In genomic region chr10:123781324-123781900, GRCh38 we compare ENCODE assay signal across 19 cellular contexts.
A peak's percentile ranks its signal among the peaks of the same experiment; 100 is the strongest.
DNase-seq lines count a peak whose midpoint lies in the region; ATAC-seq and TF ChIP-seq lines count a peak whose summit lies in the region.
"Had no signal": no experiment of that assay in that cellular context is flagged by ENCODE, and none has a peak within 500 bp of the region (broad histone marks: within the 10 kb centered on the region; RNA-seq: fewer than 3 reads in every experiment).

No MANE protein-coding gene starts in this region.

- no TSS peak for BruUV-seq in HCT116 (replicated peaks; lab: Mats Ljungman, UMichigan)

- H3K27ac ChIP-seq in HCT116 (ENCODE audit: low read depth, low read length) (no peak overlapping the region), spleen (no peak overlapping the region)
- H3K27ac ChIP-seq: C4-2B had no signal

- WGBS in spleen, 5 donors, result 66 to 89% (median 84%) methylated on average over 8 to 9 of the region's 9 CpGs

- H3K9me3 ChIP-seq in HCT116 (ENCODE audit: control insufficient read depth in 1 of 2, insufficient read depth in 1 of 2, low read depth in 1 of 2, low read length in 2 of 2), result no peaks in the 10 kb centered on the region
- H3K9me3 ChIP-seq in NT2/D1 (ENCODE audit: insufficient read depth, low read length), result no peaks in the 10 kb centered on the region
- no peaks in the 10 kb centered on the region for H3K9me3 ChIP-seq in spleen
- H3K9me3 ChIP-seq: SK-N-SH had no signal

- no peak overlapping the region for H3K4me2 ChIP-seq in HCT116 (ENCODE audit: low read length)
- H3K4me2 ChIP-seq: SK-N-SH had no signal

- H2AFZ ChIP-seq in HCT116 (ENCODE audit: low read depth, low read length, poor library complexity, severe bottlenecking), result no peak overlapping the region

- ATAC-seq in HCT116 (no peak), HG03196 (IDR thresholded peaks at IDR 0.05; ENCODE audit: unreplicated experiment) (no peak), HG03025 (IDR thresholded peaks at IDR 0.05; ENCODE audit: low FRiP score, unreplicated experiment) (no peak)
- ATAC-seq: K562 had no signal

- intact Hi-C loops in HCT116 (cut with micrococcal nuclease), result no loop called here
- intact Hi-C loops in spleen (cut with DNase I; ENCODE audit: low total_unique reads), result no loop called here

- CTCF ChIA-PET in HCT116 (lab: Charles Lee), result interaction anchor here (1.4 kb wide), 1 partner anchor 15 kb away, joined by 3 read pairs; no protein-coding TSS in a partner anchor

- TF ChIP-seq POLR2A in HCT116 (IDR thresholded peaks at IDR 0.05; ENCODE audit: borderline replicate concordance, extremely low read depth, insufficient read depth, insufficient read length), result no peak
- TF ChIP-seq POLR2A in spleen (IDR thresholded peaks at IDR 0.05), result no peak

- H3K79me2 ChIP-seq in HCT116 (ENCODE audit: insufficient read depth, low read length), result no peaks in the 10 kb centered on the region

- H4K20me1 ChIP-seq in HCT116 (ENCODE audit: insufficient read depth), result no peaks in the 10 kb centered on the region

- H3K9me2 ChIP-seq in HCT116 (ENCODE audit: insufficient read depth), result no peaks in the 10 kb centered on the region
- H3K9me2 ChIP-seq: SK-N-SH had no signal

- H3K27me3 ChIP-seq in HCT116 (ENCODE audit: insufficient read depth, low read length), result peaks cover 96% of the 10 kb centered on the region
- H3K27me3 ChIP-seq in NT2/D1 (ENCODE audit: insufficient read depth, insufficient read length), result no peaks in the 10 kb centered on the region
- peaks cover 0 to 60% (median 0%) of the 10 kb centered on the region in 7 donors for H3K27me3 ChIP-seq in spleen (replicated peaks in 1 of 7)

- H3K4me1 ChIP-seq in HCT116 (ENCODE audit: control insufficient read depth in 1 of 2, insufficient read depth in 2 of 2, low read length in 2 of 2) (no peaks in the 10 kb centered on the region), NT2/D1 (ENCODE audit: insufficient read depth, insufficient read length) (peaks cover 13% of the 10 kb centered on the region), spleen (no peaks in the 10 kb centered on the region)

- H3K9ac ChIP-seq in HCT116 (ENCODE audit: low read length), result no peak overlapping the region
- H3K9ac ChIP-seq in NT2/D1 (ENCODE audit: insufficient read length, low read depth), result peak overlapping the region; percentile 39
- H3K9ac ChIP-seq: SK-N-SH had no signal

- no peak for DNase-seq in HCT116 (ENCODE audit: low read depth, low spot score)
- DNase-seq in NT2/D1 (ENCODE audit: low read depth, low spot score), result no peak
- peak; percentile 60 for DNase-seq in islet precursor cell
- DNase-seq in spleen, result peak; percentile 36
- no peak for DNase-seq in NCI-H128 (lab: John Stamatoyannopoulos, UW; ENCODE audit: unreplicated experiment)
- DNase-seq: ACHN, DMS79 treated with DMSO at 0.1 percent for 48 hours, H7, NCI-H1092 treated with DMSO at 0.1 percent for 48 hours, NCI-H187, NCI-H2107, NCI-H226, NCI-H82, SHP77, SK-N-SH had no signal

- RAD21 ChIA-PET in HCT116 (lab: Charles Lee; ENCODE audit: low non-redundant PET in 1 of 2, low total read pairs in 2 of 2, uncharacterized antibody in 2 of 2, unreplicated experiment in 2 of 2), result no interaction called here

- TF ChIP-seq CTCF in HCT116 (IDR thresholded peaks at IDR 0.05 in 2 of 3, conservative IDR thresholded peaks at IDR 0.05 in 1 of 3; ENCODE audit: borderline replicate concordance in 1 of 3, insufficient read depth in 1 of 3, low read depth in 2 of 3, low read length in 2 of 3) (no peak), spleen (IDR thresholded peaks at IDR 0.05 in 8 of 11, conservative IDR thresholded peaks at IDR 0.05 in 3 of 11) (no peak)

- TF ChIP-seq RAD21 in HCT116 (IDR thresholded peaks at IDR 0.05; ENCODE audit: low read depth), result no peak

- POLR2A ChIA-PET in HCT116 (lab: Charles Lee), result no interaction called here

- H3K36me3 ChIP-seq in HCT116 (ENCODE audit: control insufficient read depth in 1 of 2, insufficient read depth in 2 of 2, low read length in 2 of 2) (no peaks in the 10 kb centered on the region), NT2/D1 (ENCODE audit: insufficient read depth, insufficient read length, low read length) (no peaks in the 10 kb centered on the region), spleen (no peaks in the 10 kb centered on the region)

- H3K4me3 ChIP-seq in HCT116 (replicated peaks in 1 of 2; ENCODE audit: low read depth in 1 of 2, low read length in 2 of 2) (no peak overlapping the region), NT2/D1 (ENCODE audit: insufficient read length, low read depth) (no peak overlapping the region), spleen (no peak overlapping the region)
- H3K4me3 ChIP-seq: K562 had no signal

TF ChIP-seq in HCT116, 20 proteins besides CTCF, POLR2A, EP300 and RAD21:
- TF ChIP-seq EZH2 (IDR thresholded peaks at IDR 0.05), result 0 out of 2 replicates have a peak, but pooled peaks have one; percentile 63
- no peak for TF ChIP-seq EGR1 (IDR thresholded peaks at IDR 0.05; ENCODE audit: low read depth)

Comparison
In these comparisons a context has a peak if more than half of its experiments do, and no peak if none do; other contexts are left out.
1. DNase-seq: peak in islet precursor cell (single experiment) and spleen (single experiment); none in HCT116 (single experiment), NT2/D1 (single experiment) and NCI-H128 (single experiment).